17 cellular contexts compared by ENCODE assay signal in the genomic region with DNA sequence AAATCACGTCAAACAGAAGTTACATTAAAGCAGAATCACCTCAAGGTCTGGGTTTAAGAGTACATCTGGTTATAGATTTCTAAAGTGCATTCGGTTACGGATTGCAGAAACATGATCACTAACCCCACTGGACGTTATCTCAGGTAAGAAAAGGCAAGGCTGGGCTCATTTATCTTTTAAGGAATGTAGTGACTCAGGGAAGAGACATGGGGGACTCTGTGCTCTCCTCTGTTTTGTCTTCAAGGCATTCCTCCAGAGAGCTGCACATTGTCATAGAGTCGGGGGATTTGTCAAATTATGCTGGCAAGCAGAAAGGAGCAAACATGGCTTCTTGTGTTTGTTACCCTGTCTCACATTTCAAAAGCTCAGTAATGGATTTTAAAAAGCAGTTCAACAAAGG. TPM values are rescaled to one million over a fixed set of nuclear protein-coding genes. Genes with fewer than 3 reads are reported as not detected.
DNase-seq lines count a peak whose midpoint lies in the region; ATAC-seq, FAIRE-seq and TF ChIP-seq lines count a peak whose summit lies in the region.
"Had no signal": no experiment of that assay in that cellular context is flagged by ENCODE, and none has a peak within 500 bp of the region (broad histone marks: within the 10 kb centered on the region; RNA-seq: fewer than 3 reads in every experiment).

No MANE protein-coding gene starts in this region.

- peaks cover 10% of the 10 kb centered on the region for H3K4me1 Mint-ChIP-seq in stimulated activated effector memory CD8-positive, alpha-beta T cell treated with anti-CD3 and anti-CD28 coated beads, Interleukin-12 subunit alpha, Interleukin-12 subunit beta, amount 100 ng/mL, for 72 hours

- no peak overlapping the region for H3K4me2 ChIP-seq in SK-N-SH
- H3K4me2 ChIP-seq in K562 (ENCODE audit: insufficient read depth, low read length): no peak overlapping the region
- H3K4me2 ChIP-seq in mesendoderm (ENCODE audit: low read length): no peak overlapping the region
- no peak overlapping the region for H3K4me2 ChIP-seq in smooth muscle cell

- H3K27ac Mint-ChIP-seq in stimulated activated effector memory CD8-positive, alpha-beta T cell treated with anti-CD3 and anti-CD28 coated beads, Interleukin-12 subunit alpha, Interleukin-12 subunit beta, amount 100 ng/mL, for 72 hours: no peak overlapping the region

- intact Hi-C loops in K562 (cut with micrococcal nuclease): no loop called here

- H2BK5ac ChIP-seq in mesendoderm (ENCODE audit: low read length): no peak overlapping the region

- no peak overlapping the region for H3K4ac ChIP-seq in mesendoderm (ENCODE audit: low read depth, low read length)

- no peak overlapping the region for H4K5ac ChIP-seq in mesendoderm (ENCODE audit: low read length)

- H3K4me3 Mint-ChIP-seq in stimulated activated effector memory CD8-positive, alpha-beta T cell treated with anti-CD3 and anti-CD28 coated beads, Interleukin-12 subunit alpha, Interleukin-12 subunit beta, amount 100 ng/mL, for 72 hours: no peak overlapping the region

- no peak overlapping the region for H3K23ac ChIP-seq in mesendoderm (ENCODE audit: low read length)

- H2AFZ ChIP-seq in SK-N-SH (ENCODE audit: low read depth) (no peak overlapping the region), K562 (ENCODE audit: low read depth, low read length) (no peak overlapping the region), smooth muscle cell (ENCODE audit: low read depth) (no peak overlapping the region)

- WGBS in SK-N-SH (ENCODE audit: low lambda C conversion rate): 88% methylated on average over 5 of the region's 5 CpGs
- 71% methylated on average over 5 of the region's 5 CpGs for WGBS in K562 (ENCODE audit: insufficient coverage, low coverage, missing lambda C conversion rate)
- WGBS in mesendoderm (ENCODE audit: extremely low coverage, insufficient coverage, low lambda C conversion rate): no CpG with 5 or more reads among the region's 5 CpGs
- WGBS in smooth muscle cell (ENCODE audit: low lambda C conversion rate): 58% methylated on average over 5 of the region's 5 CpGs

- DNase-seq in SK-N-SH (no peak), K562 (ENCODE audit: extremely low read depth in 1 of 4, low spot score in 3 of 4) (no peak), mesendoderm (peak; percentile 87), smooth muscle cell (lab: John Stamatoyannopoulos, UW; ENCODE audit: unreplicated experiment) (no peak), ureter (ENCODE audit: low spot score) (no peak), AG20443 (ENCODE audit: low spot score) (no peak)
- no peak for DNase-seq in stimulated activated effector memory CD8-positive, alpha-beta T cell treated with anti-CD3 and anti-CD28 coated beads, Interleukin-12 subunit alpha, Interleukin-12 subunit beta, amount 100 ng/mL, for 72 hours (ENCODE audit: low spot score in 2 of 2)
- DNase-seq: 8988T, DMS53, Karpas-422, NCI-H1930, NCI-H510A treated with DMSO at 0.1 percent for 48 hours, SHP77 had no signal

- TF ChIP-seq EP300 in SK-N-SH (IDR thresholded peaks at IDR 0.05; ENCODE audit: borderline replicate concordance in 1 of 2, low read depth in 1 of 2, low read length in 1 of 2) (no peak), K562 (IDR thresholded peaks at IDR 0.05; ENCODE audit: low read length) (no peak)

- ATAC-seq in SK-N-SH treated with all-trans-retinoic acid at 6 μM for 48 hours (peak; percentile 39; the same call in 2 of the 3 replicates), K562 (peak; percentile 47)
- ATAC-seq in stimulated activated effector memory CD8-positive, alpha-beta T cell treated with anti-CD3 and anti-CD28 coated beads, Interleukin-12 subunit alpha, Interleukin-12 subunit beta, amount 100 ng/mL, for 72 hours: no peak
- ATAC-seq: GM12878 had no signal

- no peaks in the 10 kb centered on the region for H3K9me1 ChIP-seq in K562 (ENCODE audit: control insufficient read depth, insufficient read depth, low read length)

- H2BK15ac ChIP-seq in mesendoderm (replicated peaks; ENCODE audit: low read depth): no peak overlapping the region

- FAIRE-seq in K562 (lab: Jason Lieb, UNC): no peak
- FAIRE-seq: GM12878, GM19239 had no signal

- in situ Hi-C loops in K562 (cut with MboI): no loop called here

- H3K18ac ChIP-seq in mesendoderm (ENCODE audit: low read length): no peak overlapping the region

- TF ChIP-seq CTCF in SK-N-SH (IDR thresholded peaks at IDR 0.05) (no peak), K562 (IDR thresholded peaks at IDR 0.05 in 2 of 3, conservative IDR thresholded peaks at IDR 0.05 in 1 of 3; ENCODE audit: insufficient read depth in 2 of 3, low read depth in 1 of 3, low read length in 3 of 3) (no peak), smooth muscle cell (IDR thresholded peaks at IDR 0.05; ENCODE audit: borderline replicate concordance, insufficient read depth, poor library complexity, severe bottlenecking) (no peak)

- CTCF ChIA-PET in SK-N-SH (lab: Yijun Ruan, JAX) (interaction anchor here (1.0 kb wide), 1 partner anchor 11 kb away, joined by 3 read pairs; no protein-coding TSS in a partner anchor), K562 (lab: Yijun Ruan, JAX; ENCODE audit: low intra/inter-chr PET ratio) (no interaction called here)

- POLR2A ChIA-PET in SK-N-SH (lab: Yijun Ruan, JAX): no interaction called here
- POLR2A ChIA-PET in K562 (lab: Yijun Ruan, JAX): interaction anchor here (1.0 to 2.0 kb wide), 4 partner anchors 9 to 28 kb away, joined by 3 to 5 read pairs (median 3); no protein-coding TSS in a partner anchor

- H3F3A ChIP-seq in SK-N-SH (replicated peaks; ENCODE audit: insufficient read depth) (no peaks in the 10 kb centered on the region), smooth muscle cell (ENCODE audit: low read depth) (no peaks in the 10 kb centered on the region)

- H3K79me2 ChIP-seq in SK-N-SH (ENCODE audit: insufficient read depth) (no peaks in the 10 kb centered on the region; the same call in 1 of the 2 replicates), K562 (ENCODE audit: control insufficient read depth, insufficient read depth, low read length) (no peaks in the 10 kb centered on the region), mesendoderm (ENCODE audit: control insufficient read depth, insufficient read depth, low read length) (no peaks in the 10 kb centered on the region), smooth muscle cell (ENCODE audit: low read depth) (no peaks in the 10 kb centered on the region)

- no peak overlapping the region for H3K27ac ChIP-seq in SK-N-SH (ENCODE audit: low read depth in 2 of 2, low read length in 1 of 2)
- 0 out of 3 replicates have a peak overlapping the region, but pooled peaks have one; percentile 5 for H3K27ac ChIP-seq in K562 (ENCODE audit: extremely low read depth, low read depth, low read length)
- no peak overlapping the region for H3K27ac ChIP-seq in mesendoderm (ENCODE audit: low read depth, low read length)
- peak overlapping the region; percentile 63 for H3K27ac ChIP-seq in smooth muscle cell (ENCODE audit: low read depth)
- H3K27ac ChIP-seq: C4-2B had no signal

- H3K36me3 ChIP-seq in SK-N-SH (replicated peaks in 1 of 2; ENCODE audit: control insufficient read depth in 1 of 2, insufficient read depth in 2 of 2, low read length in 1 of 2): peaks cover 17 to 32% of the 10 kb centered on the region in 2 experiments
- peaks cover 18% of the 10 kb centered on the region; the same call in 1 of the 3 replicates for H3K36me3 ChIP-seq in K562 (ENCODE audit: control insufficient read depth, insufficient read depth, low read length)
- no peaks in the 10 kb centered on the region for H3K36me3 ChIP-seq in mesendoderm (ENCODE audit: control insufficient read depth, insufficient read depth, low read length)
- H3K36me3 ChIP-seq in smooth muscle cell (ENCODE audit: low read depth): no peaks in the 10 kb centered on the region

- peaks cover under 1% of the 10 kb centered on the region for H3K9me3 Mint-ChIP-seq in stimulated activated effector memory CD8-positive, alpha-beta T cell treated with anti-CD3 and anti-CD28 coated beads, Interleukin-12 subunit alpha, Interleukin-12 subunit beta, amount 100 ng/mL, for 72 hours

- TF ChIP-seq RAD21 in SK-N-SH (IDR thresholded peaks at IDR 0.05; ENCODE audit: low read length) (no peak), K562 (CRISPR knock-in tag; conservative IDR thresholded peaks at IDR 0.05 in 1 of 2, IDR thresholded peaks at IDR 0.05 in 1 of 2) (no peak)

- no peaks in the 10 kb centered on the region for H3K4me1 ChIP-seq in SK-N-SH (ENCODE audit: control insufficient read depth in 1 of 2, insufficient read depth in 2 of 2, low read depth in 1 of 2, low read length in 1 of 2)
- peaks cover 0 to 6% of the 10 kb centered on the region in 2 experiments; a peak in 2 of 5 replicates for H3K4me1 ChIP-seq in K562 (replicated peaks in 1 of 2; ENCODE audit: control insufficient read depth in 2 of 2, insufficient read depth in 2 of 2, low read length in 2 of 2)
- H3K4me1 ChIP-seq in mesendoderm (ENCODE audit: control insufficient read depth, low read depth, low read length): peaks cover 3% of the 10 kb centered on the region
- peaks cover 10% of the 10 kb centered on the region for H3K4me1 ChIP-seq in smooth muscle cell (ENCODE audit: low read depth)

- no peak overlapping the region for H3K56ac ChIP-seq in mesendoderm (ENCODE audit: low read length)

- no peaks in the 10 kb centered on the region for H3K9me2 ChIP-seq in SK-N-SH

- no peaks in the 10 kb centered on the region for H3K79me1 ChIP-seq in mesendoderm (ENCODE audit: low read length)

- no peak overlapping the region for H4K8ac ChIP-seq in mesendoderm (ENCODE audit: low read depth, low read length)

- H3K9ac ChIP-seq in SK-N-SH (no peak overlapping the region), K562 (ENCODE audit: insufficient read depth in 1 of 2, low read depth in 2 of 2, low read length in 2 of 2) (no peak overlapping the region), mesendoderm (ENCODE audit: low read length) (no peak overlapping the region), smooth muscle cell (ENCODE audit: low read depth) (no peak overlapping the region)

- H3K9me3 ChIP-seq in SK-N-SH (no peaks in the 10 kb centered on the region), K562 (replicated peaks; ENCODE audit: control insufficient read depth, insufficient read depth, low read depth, low read length) (no peaks in the 10 kb centered on the region), smooth muscle cell (replicated peaks; ENCODE audit: low read depth) (no peaks in the 10 kb centered on the region)

- peaks cover 18% of the 10 kb centered on the region for H3K36me3 Mint-ChIP-seq in stimulated activated effector memory CD8-positive, alpha-beta T cell treated with anti-CD3 and anti-CD28 coated beads, Interleukin-12 subunit alpha, Interleukin-12 subunit beta, amount 100 ng/mL, for 72 hours

- H3K4me3 ChIP-seq in SK-N-SH (ENCODE audit: low read depth in 2 of 2, low read length in 1 of 2) (no peak overlapping the region), K562 (no peak overlapping the region), mesendoderm (ENCODE audit: low read length) (no peak overlapping the region), smooth muscle cell (no peak overlapping the region)
- H3K4me3 ChIP-seq: GM12878 had no signal

- TF ChIP-seq POLR2A in K562 (conservative IDR thresholded peaks at IDR 0.05): no peak

- no TSS peak for BruUV-seq in K562 (replicated peaks; lab: Mats Ljungman, UMichigan)

- no peak overlapping the region for H2BK120ac ChIP-seq in mesendoderm (ENCODE audit: low read depth, low read length)

- H3K27me3 ChIP-seq in SK-N-SH (ENCODE audit: insufficient read depth): no peaks in the 10 kb centered on the region
- no peaks in the 10 kb centered on the region for H3K27me3 ChIP-seq in K562 (ENCODE audit: control insufficient read depth in 2 of 2, insufficient read depth in 2 of 2, low read length in 2 of 2)
- H3K27me3 ChIP-seq in mesendoderm (ENCODE audit: insufficient read depth, low read length, poor library complexity): no peaks in the 10 kb centered on the region
- H3K27me3 ChIP-seq in smooth muscle cell (ENCODE audit: low read depth): no peaks in the 10 kb centered on the region

- no peak overlapping the region for H2AK5ac ChIP-seq in mesendoderm (ENCODE audit: low read length)

- H4K20me1 ChIP-seq in SK-N-SH (ENCODE audit: insufficient read depth) (no peaks in the 10 kb centered on the region), K562 (replicated peaks; ENCODE audit: control insufficient read depth, insufficient read depth, low read length) (no peaks in the 10 kb centered on the region), smooth muscle cell (ENCODE audit: low read depth) (no peaks in the 10 kb centered on the region)

RNA-seq across cellular contexts. Expression of gene WDSUB1, which starts 14.3 kb away (rescaled TPM):
- polyA plus RNA-seq in SK-N-SH (2012; rRNA removed) (5.3 and 5.8 TPM in 2 replicates), K562 (2011; rRNA removed) (9.4 and 10.0 TPM in 2 replicates), K562 (2014; fragmentation: Illumina TruSeq; extraction: Trizol) (10.0 and 11.1 TPM in 2 replicates), K562 (2014; fragmentation: Nextera tagmentation; extraction: Ambion mirVana) (1 to 10 TPM; 5.2 to 6.3 TPM), K562 (2014; rRNA removed) (8.5 and 12.3 TPM in 2 replicates), smooth muscle cell (3.6 and 6.3 TPM in 2 replicates)
- polyA plus RNA-seq in SK-N-SH (2012; cell fraction: cytosol; rRNA removed): 6.8 TPM in 2 replicates
- polyA plus RNA-seq in SK-N-SH (2012; cell fraction: nucleus; rRNA removed): 4.9 and 7.8 TPM in 2 replicates
- total RNA-seq in K562 (2011; cell fraction: chromatin; rRNA removed; ENCODE audit: low replicate concordance): 19.6 and 26.3 TPM in 2 replicates
- 7.2 and 12.6 TPM in 2 replicates for total RNA-seq in K562 (2011; cell fraction: nucleolus; rRNA removed)
- 10.6 and 11.9 TPM in 2 replicates for total RNA-seq in K562 (2011; cell fraction: nucleoplasm; rRNA removed)
- total RNA-seq in K562 (2014; rRNA removed) (7.7 and 9.0 TPM in 2 replicates), K562 (2014; rRNA removed; fragmentation: Illumina TruSeq; extraction: Trizol) (13.7 TPM in 2 replicates), K562 (2015; rRNA removed; fragmentation: Illumina TruSeq; extraction: Trizol) (11.2 and 12.3 TPM in 2 replicates), K562 (2021) (10.0 and 10.9 TPM in 2 replicates), smooth muscle cell (4.3 and 4.6 TPM in 2 replicates), ureter (12.8 TPM)
- 4.2 and 6.7 TPM in 2 replicates for polyA plus RNA-seq in K562 (2011; cell fraction: cytosol; rRNA removed)
- polyA plus RNA-seq in K562 (2011; cell fraction: nucleus; rRNA removed): 12.5 and 14.2 TPM in 2 replicates
- polyA plus RNA-seq in K562 (2012): 10.9 and 18.0 TPM in 2 replicates
- 16.4 and 18.0 TPM in 2 replicates for polyA minus RNA-seq in K562 (2011; rRNA and poly(A)+ RNA removed)
- polyA minus RNA-seq in K562 (2011; cell fraction: cytosol; rRNA and poly(A)+ RNA removed): 8.0 and 8.3 TPM in 2 replicates
- polyA minus RNA-seq in K562 (2011; cell fraction: nucleus; rRNA and poly(A)+ RNA removed): 11.3 and 18.9 TPM in 2 replicates
- polyA plus RNA-seq in mesendoderm (2013, experiment 1 of 2): 4.6 TPM
- 5.2 TPM for polyA plus RNA-seq in mesendoderm (2013, experiment 2 of 2)

Comparison
In these comparisons a context has a peak if more than half of its experiments do, and no peak if none do; other contexts are left out.
1. H3K27ac ChIP-seq: peak in K562 (single experiment) and smooth muscle cell (single experiment); none in SK-N-SH (0 of 2) and mesendoderm (single experiment).